ENCODE assay signal across 2 cellular contexts in the genomic region with DNA sequence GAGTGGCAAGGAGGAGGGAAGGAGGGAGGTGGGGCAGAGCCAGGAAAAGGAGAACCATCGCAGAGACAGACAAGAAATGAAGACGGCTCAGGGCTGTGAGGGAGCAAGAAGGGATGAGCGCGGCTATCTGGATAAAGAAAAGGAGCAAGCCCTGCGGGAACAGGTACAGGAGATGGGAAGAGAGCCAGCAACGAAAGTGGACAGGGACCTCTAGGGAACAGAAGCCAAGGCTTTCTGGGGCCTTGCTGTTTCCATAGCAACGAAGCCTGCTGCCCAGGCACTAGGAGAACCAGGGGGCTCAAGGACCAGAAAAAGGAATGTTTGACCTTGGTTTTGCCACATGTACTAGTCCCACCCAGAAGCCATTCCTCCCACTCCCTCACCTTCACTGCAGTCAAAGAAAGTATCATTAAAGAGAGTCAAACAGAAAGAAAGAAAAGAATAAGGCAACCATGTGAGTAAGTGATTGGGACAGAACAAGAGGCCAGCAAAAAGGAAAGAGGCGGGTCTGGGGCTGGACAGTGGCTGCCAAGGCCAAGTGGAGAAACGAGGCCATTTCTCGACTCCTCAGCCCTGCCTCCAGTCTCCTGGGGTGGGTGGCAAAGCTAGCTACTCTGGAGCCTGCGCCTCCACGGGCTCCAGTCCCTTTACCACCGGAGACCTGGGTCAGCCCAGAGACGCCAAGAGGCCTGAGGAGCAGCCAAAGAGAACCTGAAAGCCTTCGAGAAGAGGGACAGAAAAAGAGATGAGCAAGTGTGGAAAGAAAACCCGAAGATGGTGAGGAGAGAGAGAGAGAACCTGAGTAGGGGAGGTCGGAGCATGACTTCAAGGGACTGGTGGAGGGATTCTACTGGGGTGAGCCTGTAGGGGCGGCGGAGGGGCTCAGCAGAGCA.
TF ChIP-seq lines count a peak whose summit lies in the region.

No MANE protein-coding gene starts in this region.

TF ChIP-seq in A549, 52 proteins besides CTCF, POLR2A, EP300 and RAD21 (continued from another document):
- TF ChIP-seq HOXB13 (CRISPR knock-in tag; IDR thresholded peaks at IDR 0.05; ENCODE audit: low read depth) (no peak), HOXB5 (CRISPR knock-in tag; IDR thresholded peaks at IDR 0.05) (no peak), SREBF2 (IDR thresholded peaks at IDR 0.05) (no peak)

TF ChIP-seq in neural cell, 6 proteins besides CTCF, POLR2A, EP300 and RAD21:
- TF ChIP-seq, protein P1, sequence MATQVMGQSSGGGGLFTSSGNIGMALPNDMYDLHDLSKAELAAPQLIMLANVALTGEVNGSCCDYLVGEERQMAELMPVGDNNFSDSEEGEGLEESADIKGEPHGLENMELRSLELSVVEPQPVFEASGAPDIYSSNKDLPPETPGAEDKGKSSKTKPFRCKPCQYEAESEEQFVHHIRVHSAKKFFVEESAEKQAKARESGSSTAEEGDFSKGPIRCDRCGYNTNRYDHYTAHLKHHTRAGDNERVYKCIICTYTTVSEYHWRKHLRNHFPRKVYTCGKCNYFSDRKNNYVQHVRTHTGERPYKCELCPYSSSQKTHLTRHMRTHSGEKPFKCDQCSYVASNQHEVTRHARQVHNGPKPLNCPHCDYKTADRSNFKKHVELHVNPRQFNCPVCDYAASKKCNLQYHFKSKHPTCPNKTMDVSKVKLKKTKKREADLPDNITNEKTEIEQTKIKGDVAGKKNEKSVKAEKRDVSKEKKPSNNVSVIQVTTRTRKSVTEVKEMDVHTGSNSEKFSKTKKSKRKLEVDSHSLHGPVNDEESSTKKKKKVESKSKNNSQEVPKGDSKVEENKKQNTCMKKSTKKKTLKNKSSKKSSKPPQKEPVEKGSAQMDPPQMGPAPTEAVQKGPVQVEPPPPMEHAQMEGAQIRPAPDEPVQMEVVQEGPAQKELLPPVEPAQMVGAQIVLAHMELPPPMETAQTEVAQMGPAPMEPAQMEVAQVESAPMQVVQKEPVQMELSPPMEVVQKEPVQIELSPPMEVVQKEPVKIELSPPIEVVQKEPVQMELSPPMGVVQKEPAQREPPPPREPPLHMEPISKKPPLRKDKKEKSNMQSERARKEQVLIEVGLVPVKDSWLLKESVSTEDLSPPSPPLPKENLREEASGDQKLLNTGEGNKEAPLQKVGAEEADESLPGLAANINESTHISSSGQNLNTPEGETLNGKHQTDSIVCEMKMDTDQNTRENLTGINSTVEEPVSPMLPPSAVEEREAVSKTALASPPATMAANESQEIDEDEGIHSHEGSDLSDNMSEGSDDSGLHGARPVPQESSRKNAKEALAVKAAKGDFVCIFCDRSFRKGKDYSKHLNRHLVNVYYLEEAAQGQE (IDR thresholded peaks at IDR 0.05; ENCODE audit: borderline replicate concordance) = no peak
- no peak for TF ChIP-seq MXI1 (conservative IDR thresholded peaks at IDR 0.05; ENCODE audit: poor library complexity, severe bottlenecking)
- no peak for TF ChIP-seq SMC3 (conservative IDR thresholded peaks at IDR 0.05; ENCODE audit: poor library complexity)
- no peak for TF ChIP-seq POLR2AphosphoS5 (IDR thresholded peaks at IDR 0.05)
- no peak for TF ChIP-seq TAF1 (IDR thresholded peaks at IDR 0.05; ENCODE audit: low read depth)
- no peak for TF ChIP-seq EZH2 (IDR thresholded peaks at IDR 0.05; ENCODE audit: borderline replicate concordance, insufficient read depth, low read length, poor library complexity, severe bottlenecking)
